In the genomic region with DNA sequence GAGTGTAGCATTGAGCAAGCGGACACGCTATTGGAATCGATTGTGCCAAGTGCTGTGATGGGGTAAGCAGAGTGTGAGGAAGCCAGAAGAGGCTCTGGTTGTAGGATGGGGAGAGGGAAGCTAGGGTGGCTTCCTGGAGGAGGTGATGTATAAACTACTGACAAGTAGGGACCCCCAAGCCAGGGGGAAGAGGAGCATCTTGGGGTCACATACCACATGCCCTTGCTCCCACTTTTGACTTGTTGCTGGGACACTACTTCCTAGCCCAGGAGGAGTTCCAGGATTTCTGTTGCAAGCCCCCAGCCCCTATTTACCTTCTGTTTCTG, we compare ENCODE assay signal across 1 cellular context.
TF ChIP-seq lines count a peak whose summit lies in the region.

No MANE protein-coding gene starts in this region.

TF ChIP-seq in HepG2, 621 proteins besides CTCF, POLR2A, EP300 and RAD21:
- TF ChIP-seq, protein P1, sequence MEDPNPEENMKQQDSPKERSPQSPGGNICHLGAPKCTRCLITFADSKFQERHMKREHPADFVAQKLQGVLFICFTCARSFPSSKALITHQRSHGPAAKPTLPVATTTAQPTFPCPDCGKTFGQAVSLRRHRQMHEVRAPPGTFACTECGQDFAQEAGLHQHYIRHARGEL (CRISPR knock-in tag; IDR thresholded peaks at IDR 0.05) = no peak
- TF ChIP-seq ARID2 (CRISPR knock-in tag; IDR thresholded peaks at IDR 0.05; ENCODE audit: borderline replicate concordance) = no peak
- no peak for TF ChIP-seq PAWR (CRISPR knock-in tag; IDR thresholded peaks at IDR 0.05; ENCODE audit: borderline replicate concordance)
- TF ChIP-seq RERE (CRISPR knock-in tag; IDR thresholded peaks at IDR 0.05; ENCODE audit: low read depth) = no peak
- TF ChIP-seq, protein P2, sequence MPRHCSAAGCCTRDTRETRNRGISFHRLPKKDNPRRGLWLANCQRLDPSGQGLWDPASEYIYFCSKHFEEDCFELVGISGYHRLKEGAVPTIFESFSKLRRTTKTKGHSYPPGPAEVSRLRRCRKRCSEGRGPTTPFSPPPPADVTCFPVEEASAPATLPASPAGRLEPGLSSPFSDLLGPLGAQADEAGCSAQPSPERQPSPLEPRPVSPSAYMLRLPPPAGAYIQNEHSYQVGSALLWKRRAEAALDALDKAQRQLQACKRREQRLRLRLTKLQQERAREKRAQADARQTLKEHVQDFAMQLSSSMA (CRISPR knock-in tag; IDR thresholded peaks at IDR 0.05) = no peak
- TF ChIP-seq ELK4 (CRISPR knock-in tag; IDR thresholded peaks at IDR 0.05; ENCODE audit: borderline replicate concordance) = no peak
- no peak for TF ChIP-seq ZNF431 (CRISPR knock-in tag; IDR thresholded peaks at IDR 0.05; ENCODE audit: borderline replicate concordance, low read depth)
- TF ChIP-seq ARHGAP35 (CRISPR knock-in tag; IDR thresholded peaks at IDR 0.05; ENCODE audit: borderline replicate concordance) = no peak
- TF ChIP-seq HOXA9 (CRISPR knock-in tag; IDR thresholded peaks at IDR 0.05; ENCODE audit: borderline replicate concordance) = no peak
- no peak for TF ChIP-seq SIN3B (IDR thresholded peaks at IDR 0.05; ENCODE audit: low read length)
- TF ChIP-seq CCDC6 (CRISPR knock-in tag; IDR thresholded peaks at IDR 0.05) = no peak
- no peak for TF ChIP-seq SMARCE1 (IDR thresholded peaks at IDR 0.05; ENCODE audit: borderline replicate concordance)
